1 cellular context compared by ENCODE assay signal in genomic region chr15:31338879-31339557, GRCh38.
TF ChIP-seq lines count a peak whose summit lies in the region.

No MANE protein-coding gene starts in this region.

TF ChIP-seq in GM12878, 131 proteins besides CTCF, POLR2A, EP300 and RAD21 (continued from another document and continues in another):
- TF ChIP-seq E4F1 (IDR thresholded peaks at IDR 0.05; ENCODE audit: borderline replicate concordance, partially characterized antibody) (no peak), STAT1 (conservative IDR thresholded peaks at IDR 0.05) (no peak), SP1 (IDR thresholded peaks at IDR 0.05; ENCODE audit: low read depth, low read length) (no peak), RB1 (IDR thresholded peaks at IDR 0.05; ENCODE audit: borderline replicate concordance) (peak; percentile 92; the same call in 1 of the 2 replicates), RBBP5 (conservative IDR thresholded peaks at IDR 0.05) (no peak), NFYA (IDR thresholded peaks at IDR 0.05; ENCODE audit: borderline replicate concordance, low read depth, low read length) (no peak), WRNIP1 (IDR thresholded peaks at IDR 0.05; ENCODE audit: borderline replicate concordance, low read depth, low read length) (no peak), E2F8 (IDR thresholded peaks at IDR 0.05; ENCODE audit: low read depth, partially characterized antibody) (peak; percentile 62), NR2C1 (IDR thresholded peaks at IDR 0.05) (no peak), ZBTB11 (CRISPR knock-in tag; IDR thresholded peaks at IDR 0.05) (no peak), SRF (IDR thresholded peaks at IDR 0.05; ENCODE audit: low read depth in 2 of 2, low read length in 2 of 2) (no peak), NR2C2 (IDR thresholded peaks at IDR 0.05; ENCODE audit: borderline replicate concordance, control insufficient read depth, insufficient read length, low read depth) (no peak), BRCA1 (IDR thresholded peaks at IDR 0.05; ENCODE audit: low read depth, low read length) (no peak), TAF1 (IDR thresholded peaks at IDR 0.05; ENCODE audit: borderline replicate concordance, low read depth, low read length) (no peak), MLLT1 (IDR thresholded peaks at IDR 0.05) (peak; percentile 52; the same call in 1 of the 2 replicates), ZNF207 (IDR thresholded peaks at IDR 0.05; ENCODE audit: borderline replicate concordance) (no peak), REST (IDR thresholded peaks at IDR 0.05; ENCODE audit: low read depth, low read length) (no peak), PAX5 (IDR thresholded peaks at IDR 0.05; ENCODE audit: borderline replicate concordance, low read depth, low read length) (peak; percentile 39; the same call in 1 of the 2 replicates), TARDBP (IDR thresholded peaks at IDR 0.05; ENCODE audit: borderline replicate concordance) (no peak), MTA3 (IDR thresholded peaks at IDR 0.05; ENCODE audit: borderline replicate concordance, low read length) (no peak), RFX5 (IDR thresholded peaks at IDR 0.05; ENCODE audit: low read depth, low read length) (no peak), CHD1 (IDR thresholded peaks at IDR 0.05; ENCODE audit: low read depth, low read length) (no peak), ATF7 (IDR thresholded peaks at IDR 0.05; ENCODE audit: low read depth) (peak; percentile 80), HSF1 (IDR thresholded peaks at IDR 0.05; ENCODE audit: low read depth, low read length) (no peak), IKZF1 (conservative IDR thresholded peaks at IDR 0.05) (peak; percentile 96), USF1 (IDR thresholded peaks at IDR 0.05; ENCODE audit: borderline replicate concordance, extremely low read length, insufficient read depth, low read depth, low read length) (no peak), RUNX3 (IDR thresholded peaks at IDR 0.05; ENCODE audit: low read length) (peak; percentile 92), SPI1 (IDR thresholded peaks at IDR 0.05; ENCODE audit: borderline replicate concordance, insufficient read depth, low read depth, low read length) (no peak), SMARCA5 (IDR thresholded peaks at IDR 0.05) (no peak), TBL1XR1 (IDR thresholded peaks at IDR 0.05; ENCODE audit: low read depth, low read length) (peak; percentile 90), CHD2 (IDR thresholded peaks at IDR 0.05; ENCODE audit: borderline replicate concordance, low read depth, low read length) (peak; percentile 59; the same call in 1 of the 2 replicates), CEBPB (IDR thresholded peaks at IDR 0.05; ENCODE audit: borderline replicate concordance in 1 of 2, low read depth in 2 of 2, low read length in 2 of 2) (no peak), CUX1 (IDR thresholded peaks at IDR 0.05; ENCODE audit: insufficient replicate concordance, low read depth, low read length) (no peak)
